Comparison of ENCODE assay signal across 2 cellular contexts in genomic region chr11:65554842-65555395, GRCh38.
TF ChIP-seq lines count a peak whose summit lies in the region.

No MANE protein-coding gene starts in this region.

TF ChIP-seq in H1, 55 proteins besides CTCF, POLR2A, EP300 and RAD21:
- TF ChIP-seq PHF8 (conservative IDR thresholded peaks at IDR 0.05; ENCODE audit: low read depth, low read length) (no peak), MAFK (IDR thresholded peaks at IDR 0.05; ENCODE audit: low read depth, low read length) (no peak), JUN (IDR thresholded peaks at IDR 0.05; ENCODE audit: low read depth, low read length) (no peak), E2F6 (IDR thresholded peaks at IDR 0.05) (no peak), BCL11A (IDR thresholded peaks at IDR 0.05; ENCODE audit: low read depth in 2 of 2, low read length in 2 of 2) (no peak), CHD7 (IDR thresholded peaks at IDR 0.05; ENCODE audit: insufficient replicate concordance, low read length) (no peak), TAF7 (optimal IDR thresholded peaks at IDR 0.05; ENCODE audit: borderline replicate concordance, low read depth, low read length) (no peak), NRF1 (IDR thresholded peaks at IDR 0.05; ENCODE audit: low read depth, low read length) (no peak), TCF12 (IDR thresholded peaks at IDR 0.05; ENCODE audit: low read depth, low read length) (no peak), POLR2AphosphoS5 (IDR thresholded peaks at IDR 0.05; ENCODE audit: low read depth, low read length) (no peak), KDM1A (IDR thresholded peaks at IDR 0.05; ENCODE audit: borderline replicate concordance, low read length) (no peak)

TF ChIP-seq in HEK293T, 16 proteins besides CTCF, POLR2A, EP300 and RAD21:
- no peak for TF ChIP-seq L3MBTL2 (conservative IDR thresholded peaks at IDR 0.05)
- no peak for TF ChIP-seq FOXK2 (IDR thresholded peaks at IDR 0.05)
- TF ChIP-seq PKNOX1 (IDR thresholded peaks at IDR 0.05), result no peak
- TF ChIP-seq SP1 (IDR thresholded peaks at IDR 0.05), result no peak
- no peak for TF ChIP-seq HDGF (IDR thresholded peaks at IDR 0.05; ENCODE audit: borderline replicate concordance)
- no peak for TF ChIP-seq ZNF384 (IDR thresholded peaks at IDR 0.05)
- TF ChIP-seq LEF1 (IDR thresholded peaks at IDR 0.05; ENCODE audit: borderline replicate concordance), result no peak
- no peak for TF ChIP-seq TARDBP (IDR thresholded peaks at IDR 0.05)
- TF ChIP-seq BHLHE40 (IDR thresholded peaks at IDR 0.05; ENCODE audit: borderline replicate concordance), result no peak
- no peak for TF ChIP-seq NFRKB (IDR thresholded peaks at IDR 0.05)
- no peak for TF ChIP-seq FOXA1 (IDR thresholded peaks at IDR 0.05)
- TF ChIP-seq SUZ12 (IDR thresholded peaks at IDR 0.05), result no peak
- TF ChIP-seq CTBP1 (IDR thresholded peaks at IDR 0.05; ENCODE audit: borderline replicate concordance), result no peak
- no peak for TF ChIP-seq FOXM1 (IDR thresholded peaks at IDR 0.05; ENCODE audit: borderline replicate concordance)
- no peak for TF ChIP-seq ELF4 (IDR thresholded peaks at IDR 0.05)
- TF ChIP-seq ARNT (IDR thresholded peaks at IDR 0.05), result no peak
